8 cellular contexts compared by ENCODE assay signal in the genomic region with DNA sequence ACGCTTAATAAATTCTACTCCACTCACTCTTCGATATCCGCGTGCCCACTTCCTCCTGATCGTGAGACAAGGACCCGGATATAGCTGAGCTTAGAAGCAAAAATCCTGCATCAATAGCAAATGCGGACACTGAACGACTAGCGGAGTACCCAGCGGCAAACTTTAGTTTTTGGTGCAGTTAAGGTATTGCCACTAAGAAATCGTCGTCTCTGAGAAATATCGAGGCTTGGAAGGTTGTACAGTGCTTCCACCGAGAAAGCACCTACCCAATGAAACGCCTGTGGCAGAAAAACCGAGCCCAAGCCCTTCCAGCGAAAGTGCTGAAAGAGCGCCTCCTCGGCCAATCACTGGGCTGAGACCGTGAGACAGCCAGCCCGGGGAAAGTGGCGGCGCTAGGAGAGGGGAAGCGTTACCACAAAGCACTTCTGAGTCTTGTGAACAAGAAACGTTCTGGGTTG. TPM values are rescaled to one million over a fixed set of nuclear protein-coding genes. Genes with fewer than 3 reads are reported as not detected.
A peak's percentile ranks its signal among the peaks of the same experiment; 100 is the strongest.
DNase-seq lines count a peak whose midpoint lies in the region; ATAC-seq and TF ChIP-seq lines count a peak whose summit lies in the region.

No MANE protein-coding gene starts in this region.

- H3K27ac ChIP-seq in CD8-positive, alpha-beta T cell (ENCODE audit: low read depth, low read length) = peak overlapping the region; percentile 94
- H3K27ac ChIP-seq in effector memory CD4-positive, alpha-beta T cell (ENCODE audit: insufficient read depth, low read length, poor library complexity, severe bottlenecking) = peak overlapping the region; percentile 92

- H3K9me3 Mint-ChIP-seq in CD8-positive, alpha-beta T cell = no peaks in the 10 kb centered on the region
- no peaks in the 10 kb centered on the region for H3K9me3 Mint-ChIP-seq in stimulated activated memory B cell treated with anti-CD40 and anti-IgM and Interleukin-4, amounts not matched to agents 10 μg/mL and 1 μg/mL and 100 μg/mL, for 72 hours

- H3K4me3 Mint-ChIP-seq in CD8-positive, alpha-beta T cell = peak overlapping the region; percentile 98
- H3K4me3 Mint-ChIP-seq in stimulated activated memory B cell treated with anti-CD40 and anti-IgM and Interleukin-4, amounts not matched to agents 10 μg/mL and 1 μg/mL and 100 μg/mL, for 72 hours = peak overlapping the region; percentile 92

- H3K9me3 ChIP-seq in CD8-positive, alpha-beta T cell (ENCODE audit: low read length) = no peaks in the 10 kb centered on the region
- no peaks in the 10 kb centered on the region for H3K9me3 ChIP-seq in effector memory CD4-positive, alpha-beta T cell (ENCODE audit: control insufficient read depth, low read length)
- no peaks in the 10 kb centered on the region for H3K9me3 ChIP-seq in mononuclear cell (ENCODE audit: low read depth, low read length)

- peak overlapping the region; percentile 96 for H3K27ac Mint-ChIP-seq in CD8-positive, alpha-beta T cell
- peak overlapping the region; percentile 83 for H3K27ac Mint-ChIP-seq in stimulated activated memory B cell treated with anti-CD40 and anti-IgM and Interleukin-4, amounts not matched to agents 10 μg/mL and 1 μg/mL and 100 μg/mL, for 72 hours

- DNase-seq in CD8-positive, alpha-beta T cell = peak; percentile 62 to 90 (median 80)
- peak; percentile 69 for DNase-seq in NCI-H82 treated with DMSO at 0.1 percent for 48 hours (lab: John Stamatoyannopoulos, UW; ENCODE audit: unreplicated experiment)
- peak; percentile 81 to 87 for DNase-seq in activated CD4-positive, alpha-beta T cell treated with anti-CD3 and anti-CD28 coated beads, Interleukin-2, amount 50 U/mL, for 48 hours
- peak; percentile 77 for DNase-seq in effector memory CD4-positive, alpha-beta T cell

- CTCF ChIA-PET in CD8-positive, alpha-beta T cell (lab: Charles Lee) = interaction anchor here (0.7 to 4.9 kb wide), 14 partner anchors 7 to 148 kb away, joined by 3 to 92 read pairs (median 6); no protein-coding TSS in a partner anchor

- H3K27me3 ChIP-seq in CD8-positive, alpha-beta T cell (ENCODE audit: insufficient read depth, low read length) = no peaks in the 10 kb centered on the region
- no peaks in the 10 kb centered on the region for H3K27me3 ChIP-seq in effector memory CD4-positive, alpha-beta T cell (replicated peaks; ENCODE audit: control insufficient read depth, insufficient read depth, low read length, poor library complexity, severe bottlenecking)
- no peaks in the 10 kb centered on the region for H3K27me3 ChIP-seq in mononuclear cell (ENCODE audit: insufficient read depth, low read length)

- H3K36me3 ChIP-seq in CD8-positive, alpha-beta T cell (ENCODE audit: insufficient read depth, low read length) = no peaks in the 10 kb centered on the region
- no peaks in the 10 kb centered on the region for H3K36me3 ChIP-seq in effector memory CD4-positive, alpha-beta T cell (ENCODE audit: control insufficient read depth, insufficient read depth, low read length)

- H3K4me3 ChIP-seq in CD8-positive, alpha-beta T cell (ENCODE audit: low read depth, low read length) = peak overlapping the region; percentile 70
- peak overlapping the region; percentile 59 for H3K4me3 ChIP-seq in effector memory CD4-positive, alpha-beta T cell (ENCODE audit: insufficient read depth, low read depth, low read length, poor library complexity, severe bottlenecking)
- peak overlapping the region; percentile 56 for H3K4me3 ChIP-seq in mononuclear cell (ENCODE audit: low read length)

- POLR2A ChIA-PET in CD8-positive, alpha-beta T cell (lab: Charles Lee) = interaction anchor here (0.8 to 5.6 kb wide), 17 partner anchors 12 to 476 kb away, joined by 3 to 492 read pairs (median 15); partner anchors contain the start of genes ANXA2R, HMGCS1, TMEM267 and ZNF131

- H3K4me1 Mint-ChIP-seq in CD8-positive, alpha-beta T cell (ENCODE audit: low read depth) = peaks cover 34% of the 10 kb centered on the region
- H3K4me1 Mint-ChIP-seq in stimulated activated memory B cell treated with anti-CD40 and anti-IgM and Interleukin-4, amounts not matched to agents 10 μg/mL and 1 μg/mL and 100 μg/mL, for 72 hours = peaks cover 30% of the 10 kb centered on the region

- no peaks in the 10 kb centered on the region for H3K27me3 Mint-ChIP-seq in CD8-positive, alpha-beta T cell (ENCODE audit: low read depth)
- no peaks in the 10 kb centered on the region for H3K27me3 Mint-ChIP-seq in stimulated activated memory B cell treated with anti-CD40 and anti-IgM and Interleukin-4, amounts not matched to agents 10 μg/mL and 1 μg/mL and 100 μg/mL, for 72 hours

- intact Hi-C loops in CD8-positive, alpha-beta T cell (cut with DNase I, micrococcal nuclease) = loop anchor here (1.0 to 10.0 kb wide), 9 partner anchors 9 to 597 kb away; partner anchors contain the start of genes ANXA2R (in 1 of the 2), NIM1K (in 1 of the 2) and NNT (in 1 of the 2)

- peaks cover 25% of the 10 kb centered on the region for H3K4me1 ChIP-seq in CD8-positive, alpha-beta T cell (ENCODE audit: insufficient read depth, low read length)
- H3K4me1 ChIP-seq in effector memory CD4-positive, alpha-beta T cell (ENCODE audit: control insufficient read depth, insufficient read depth, low read length, poor library complexity, severe bottlenecking) = peaks cover 31% of the 10 kb centered on the region
- H3K4me1 ChIP-seq in mononuclear cell (ENCODE audit: insufficient read depth, low read length) = peaks cover 40% of the 10 kb centered on the region

- peak; percentile 72 for ATAC-seq in CD8-positive, alpha-beta T cell
- ATAC-seq in GM19467 (IDR thresholded peaks at IDR 0.05; ENCODE audit: unreplicated experiment) (peak; percentile 41), HG03565 (IDR thresholded peaks at IDR 0.05; ENCODE audit: unreplicated experiment) (peak; percentile 30)
- ATAC-seq in stimulated activated memory B cell treated with anti-CD40 and anti-IgM and Interleukin-4, amounts not matched to agents 10 μg/mL and 1 μg/mL and 100 μg/mL, for 72 hours = peak; percentile 74

- peaks cover 11% of the 10 kb centered on the region for H3K36me3 Mint-ChIP-seq in CD8-positive, alpha-beta T cell
- no peaks in the 10 kb centered on the region for H3K36me3 Mint-ChIP-seq in stimulated activated memory B cell treated with anti-CD40 and anti-IgM and Interleukin-4, amounts not matched to agents 10 μg/mL and 1 μg/mL and 100 μg/mL, for 72 hours

- TF ChIP-seq CTCF in CD8-positive, alpha-beta T cell (IDR thresholded peaks at IDR 0.05) = no peak

RNA-seq across cellular contexts. Expression of gene ANXA2R, which starts 32.2 kb away (rescaled TPM):
- 10 to 100 TPM; 38.2 to 39.5 TPM for total RNA-seq in CD8-positive, alpha-beta T cell
- total RNA-seq in mononuclear cell = 31.4 TPM

Comparison
In these comparisons a context has a peak if more than half of its experiments do, and no peak if none do; other contexts are left out.
1. Peak in every context shown above with its lines: DNase-seq, ATAC-seq, H3K4me3 ChIP-seq and H3K27ac ChIP-seq.